Comparison of ENCODE assay signal across 26 cellular contexts in genomic region chr2:62642429-62643099, GRCh38.
"Had no signal": no experiment of that assay in that cellular context is flagged by ENCODE, and none has a peak within 500 bp of the region (broad histone marks: within the 10 kb centered on the region; RNA-seq: fewer than 3 reads in every experiment).

No MANE protein-coding gene starts in this region.

- H3K4me1 ChIP-seq: pancreas, testis had no signal

- DNase-seq: activated CD4-positive, alpha-beta T cell treated with anti-CD3 and anti-CD28 coated beads for 1 hour; activated naive CD4-positive, alpha-beta T cell treated with anti-CD3 and anti-CD28 coated beads for 36 hours; activated naive CD8-positive, alpha-beta T cell treated with anti-CD3 and anti-CD28 coated beads, Interleukin-2, amount 10 ng/mL, durations not matched to agents 7 days and 5 days; activated T-cell treated with anti-CD3 and anti-CD28 coated beads, Interleukin-2, amount 50 U/mL, for 1 hour; amygdala; cerebellar nuclear complex; head of caudate nucleus; islet precursor cell; left colon; natural killer cell; pancreas; right cardiac atrium; small intestine; stimulated activated CD4-positive, alpha-beta T cell treated with anti-CD3 and anti-CD28 coated beads, Interleukin-15, amount 100 ng/mL, for 24 hours; stimulated activated CD4-positive, alpha-beta T cell treated with anti-CD3 and anti-CD28 coated beads, Interleukin-2, amount 100 ng/mL, for 48 hours; stimulated activated CD8-positive, alpha-beta memory T cell treated with anti-CD3 and anti-CD28 coated beads, Interleukin-4, amount 100 ng/mL, for 48 hours; stimulated activated naive B cell treated with anti-CD40 and anti-IgM and Interleukin-4, amounts not matched to agents 10 μg/mL and 1 μg/mL and 100 μg/mL, for 72 hours; T-cell; testis had no signal

- H3K36me3 ChIP-seq: gastroesophageal sphincter, neutrophil, pancreas had no signal

- H3K9me3 ChIP-seq: gastroesophageal sphincter, neutrophil, pancreas, testis had no signal

- H3K27me3 ChIP-seq: gastroesophageal sphincter, neutrophil, pancreas, testis had no signal

- FAIRE-seq: bronchial epithelial cell, pancreas, small intestine, TTC549 had no signal

- ATAC-seq: gastroesophageal sphincter; natural killer cell; pancreas; right cardiac atrium; stimulated activated naive B cell treated with anti-CD40 and anti-IgM and Interleukin-4, amounts not matched to agents 10 μg/mL and 1 μg/mL and 100 μg/mL, for 72 hours; T-cell had no signal

- H3K4me3 ChIP-seq: coronary artery, gastroesophageal sphincter, lung, pancreas, testis had no signal

- H3K27ac ChIP-seq: coronary artery, epithelial cell of prostate, neutrophil, pancreas, testis had no signal
